Comparison of ENCODE assay signal across 9 cellular contexts in genomic region chr1:201719812-201720521, GRCh38.
DNase-seq lines count a peak whose midpoint lies in the region; ATAC-seq, FAIRE-seq and TF ChIP-seq lines count a peak whose summit lies in the region.
"Had no signal": no experiment of that assay in that cellular context is flagged by ENCODE, and none has a peak within 500 bp of the region (broad histone marks: within the 10 kb centered on the region; RNA-seq: fewer than 3 reads in every experiment).

No MANE protein-coding gene starts in this region.

- TF ChIP-seq CTCF in uterus (IDR thresholded peaks at IDR 0.05) (no peak), D721Med (IDR thresholded peaks at IDR 0.05; ENCODE audit: insufficient read depth, missing control alignments) (no peak)

- no peak overlapping the region for H3K9ac ChIP-seq in mucosa of rectum (ENCODE audit: low read depth in 1 of 2, low read length in 2 of 2)

- H3K9me3 ChIP-seq in mucosa of rectum (ENCODE audit: control insufficient read depth in 2 of 2, low read length in 2 of 2) (no peaks in the 10 kb centered on the region), uterus (no peaks in the 10 kb centered on the region)

- FAIRE-seq in D721Med (lab: Jason Lieb, UNC) = no peak
- FAIRE-seq: A204.1 had no signal

- peak; percentile 34 to 43 for TF ChIP-seq POLR2A in uterus (IDR thresholded peaks at IDR 0.05)

- intact Hi-C loops in uterus (cut with DNase I; ENCODE audit: low total_unique reads) = no loop called here

- no peaks in the 10 kb centered on the region for H3K27me3 ChIP-seq in mucosa of rectum (ENCODE audit: control insufficient read depth in 2 of 2, insufficient read depth in 2 of 2, low read length in 2 of 2)
- no peaks in the 10 kb centered on the region for H3K27me3 ChIP-seq in uterus

- ATAC-seq in GM18873 (IDR thresholded peaks at IDR 0.05; ENCODE audit: low FRiP score, unreplicated experiment) = no peak

- H3K36me3 ChIP-seq in mucosa of rectum (ENCODE audit: control insufficient read depth in 2 of 2, insufficient read depth in 2 of 2, low read length in 2 of 2) = peaks cover 0 to 3% of the 10 kb centered on the region in 2 donors
- no peaks in the 10 kb centered on the region for H3K36me3 ChIP-seq in uterus

- DNase-seq in NCI-H1417 (lab: John Stamatoyannopoulos, UW) = peak; percentile 19 to 60 (median 21)
- no peak for DNase-seq in NCI-H1417 treated with DMSO at 0.1 percent for 48 hours (lab: John Stamatoyannopoulos, UW)
- DNase-seq in epidermal melanocyte (ENCODE audit: insufficient read length, low spot score) = peak; percentile 73
- peak; percentile 81 to 91 for DNase-seq in uterus
- no peak for DNase-seq in central memory CD4-positive, alpha-beta T cell
- no peak for DNase-seq in D721Med (ENCODE audit: insufficient read length, low spot score)

- H3K27ac ChIP-seq in mucosa of rectum (ENCODE audit: low read depth in 2 of 2, low read length in 2 of 2) = peak overlapping the region; percentile 73 to 77
- peak overlapping the region; percentile 90 to 96 for H3K27ac ChIP-seq in uterus

- no peak overlapping the region for H3K4me3 ChIP-seq in mucosa of rectum (ENCODE audit: low read length in 2 of 2)
- no peak overlapping the region for H3K4me3 ChIP-seq in uterus

- H3K4me1 ChIP-seq in mucosa of rectum (ENCODE audit: control insufficient read depth in 2 of 2, insufficient read depth in 2 of 2, low read length in 2 of 2) (peaks cover 12 to 31% of the 10 kb centered on the region in 2 donors), uterus (peaks cover 33 to 54% of the 10 kb centered on the region in 2 donors)

Comparison
In these comparisons a context has a peak if more than half of its experiments do, and no peak if none do; other contexts are left out.
1. DNase-seq: peak in NCI-H1417 (3 of 3), epidermal melanocyte (single experiment) and uterus (2 of 2); none in NCI-H1417 treated with DMSO at 0.1 percent for 48 hours (single experiment), central memory CD4-positive, alpha-beta T cell (single experiment) and D721Med (single experiment).